ENCODE assay signal across 1 cellular context in the genomic region with DNA sequence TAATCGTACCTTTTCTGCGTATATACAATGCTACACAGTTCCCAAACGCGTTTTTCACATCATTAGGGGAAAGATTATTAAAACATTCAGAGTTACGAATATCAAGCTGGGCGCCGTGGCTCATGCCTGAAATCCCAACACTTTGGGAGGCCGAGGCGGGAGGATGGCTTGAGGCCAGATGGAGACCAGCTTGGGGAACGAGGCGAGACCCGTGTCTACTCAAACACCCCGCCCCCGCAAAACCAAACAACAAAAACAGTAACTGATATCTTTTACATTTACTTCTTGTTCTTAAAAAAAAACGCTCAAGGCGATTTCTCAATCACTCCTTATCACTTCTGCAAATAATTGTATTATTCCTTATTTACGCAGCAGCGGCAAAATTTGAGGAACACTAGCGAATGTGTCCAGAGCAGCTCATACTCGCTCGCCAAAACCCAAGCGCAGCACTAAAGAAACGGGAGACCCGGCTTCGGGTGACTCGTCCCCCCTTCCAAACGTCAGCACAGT.
TF ChIP-seq lines count a peak whose summit lies in the region.

No MANE protein-coding gene starts in this region.

TF ChIP-seq in HepG2, 621 proteins besides CTCF, POLR2A, EP300 and RAD21 (continued from another document):
- no peak for TF ChIP-seq ZNF318 (CRISPR knock-in tag; IDR thresholded peaks at IDR 0.05)
- TF ChIP-seq ELF4 (CRISPR knock-in tag; IDR thresholded peaks at IDR 0.05; ENCODE audit: borderline replicate concordance): no peak
- TF ChIP-seq MTERF4 (CRISPR knock-in tag; IDR thresholded peaks at IDR 0.05): no peak
- TF ChIP-seq TCF12 (IDR thresholded peaks at IDR 0.05): no peak
- no peak for TF ChIP-seq TCF12 (CRISPR knock-in tag; IDR thresholded peaks at IDR 0.05)
- no peak for TF ChIP-seq ZBTB49 (CRISPR knock-in tag; IDR thresholded peaks at IDR 0.05; ENCODE audit: borderline replicate concordance)
- no peak for TF ChIP-seq ATF7-NPFF (CRISPR knock-in tag; IDR thresholded peaks at IDR 0.05; ENCODE audit: low read depth)
- TF ChIP-seq PAWR (CRISPR knock-in tag; IDR thresholded peaks at IDR 0.05; ENCODE audit: borderline replicate concordance): no peak
- no peak for TF ChIP-seq ZNF383 (CRISPR knock-in tag; IDR thresholded peaks at IDR 0.05; ENCODE audit: borderline replicate concordance)
- no peak for TF ChIP-seq FOSL1 (CRISPR knock-in tag; IDR thresholded peaks at IDR 0.05; ENCODE audit: borderline replicate concordance)
- TF ChIP-seq ZNF101 (CRISPR knock-in tag; IDR thresholded peaks at IDR 0.05; ENCODE audit: borderline replicate concordance, low read depth): no peak
- no peak for TF ChIP-seq TMF1 (CRISPR knock-in tag; IDR thresholded peaks at IDR 0.05; ENCODE audit: low read depth)
